Comparison of ENCODE assay signal across 26 cellular contexts in genomic region chr15:99586121-99586520, GRCh38. TPM values are rescaled to one million over a fixed set of nuclear protein-coding genes. Genes with fewer than 3 reads are reported as not detected.
DNase-seq lines count a peak whose midpoint lies in the region; ATAC-seq, FAIRE-seq and TF ChIP-seq lines count a peak whose summit lies in the region.
"Had no signal": no experiment of that assay in that cellular context is flagged by ENCODE, and none has a peak within 500 bp of the region (broad histone marks: within the 10 kb centered on the region; RNA-seq: fewer than 3 reads in every experiment).

No MANE protein-coding gene starts in this region.

- H3K4me2 ChIP-seq in K562 (ENCODE audit: insufficient read depth, low read length): no peak overlapping the region
- no peak overlapping the region for H3K4me2 ChIP-seq in smooth muscle cell
- H3K4me2 ChIP-seq: BLaER1 had no signal

- TF ChIP-seq EP300 in K562 (IDR thresholded peaks at IDR 0.05; ENCODE audit: low read length): no peak

- intact Hi-C loops in K562 (cut with micrococcal nuclease) (no loop called here), left ventricle myocardium superior (cut with micrococcal nuclease) (no loop called here), mucosa of descending colon (cut with DNase I, micrococcal nuclease) (no loop called here)

- TF ChIP-seq RAD21 in K562 (CRISPR knock-in tag; conservative IDR thresholded peaks at IDR 0.05 in 1 of 2, IDR thresholded peaks at IDR 0.05 in 1 of 2): no peak

- no TSS peak for BruUV-seq in K562 (replicated peaks; lab: Mats Ljungman, UMichigan)

- H3K27me3 ChIP-seq in K562 (ENCODE audit: control insufficient read depth in 2 of 2, insufficient read depth in 2 of 2, low read length in 2 of 2) (no peaks in the 10 kb centered on the region), smooth muscle cell (ENCODE audit: low read depth) (no peaks in the 10 kb centered on the region)
- H3K27me3 ChIP-seq: BE2C, BLaER1 had no signal

- WGBS in K562 (ENCODE audit: insufficient coverage, low coverage, missing lambda C conversion rate): 0% methylated on average over 1 of the region's 1 CpG
- 100% methylated on average over 1 of the region's 1 CpG for WGBS in smooth muscle cell (ENCODE audit: low lambda C conversion rate)

- no peak overlapping the region for H3K27ac ChIP-seq in K562 (ENCODE audit: extremely low read depth, low read depth, low read length)
- peak overlapping the region; percentile 25 for H3K27ac ChIP-seq in smooth muscle cell (ENCODE audit: low read depth)
- H3K27ac ChIP-seq: BLaER1 had no signal

- H2AFZ ChIP-seq in K562 (ENCODE audit: low read depth, low read length) (no peak overlapping the region), smooth muscle cell (ENCODE audit: low read depth) (no peak overlapping the region)

- FAIRE-seq in GM18507 (lab: Jason Lieb, UNC): peak; percentile 38
- FAIRE-seq in K562 (lab: Jason Lieb, UNC): no peak
- FAIRE-seq: GM12878, GM12892 had no signal

- H3F3A ChIP-seq in smooth muscle cell (ENCODE audit: low read depth): peaks cover 15% of the 10 kb centered on the region

- ATAC-seq in K562: no peak
- ATAC-seq in left ventricle myocardium superior: no peak
- no peak for ATAC-seq in mucosa of descending colon
- ATAC-seq in GM21515 (IDR thresholded peaks at IDR 0.05; ENCODE audit: unreplicated experiment): no peak
- ATAC-seq: GM12878 had no signal

- H3K79me2 ChIP-seq in K562 (ENCODE audit: control insufficient read depth, insufficient read depth, low read length): peaks cover 31% of the 10 kb centered on the region; the same call in 2 of the 3 replicates
- peaks cover 100% of the 10 kb centered on the region for H3K79me2 ChIP-seq in smooth muscle cell (ENCODE audit: low read depth)

- no peak overlapping the region for H3K4me3 ChIP-seq in K562
- no peak overlapping the region for H3K4me3 ChIP-seq in smooth muscle cell
- no peak overlapping the region for H3K4me3 ChIP-seq in mucosa of descending colon
- H3K4me3 ChIP-seq: BLaER1, GM12878 had no signal

- in situ Hi-C loops in K562 (cut with MboI): no loop called here

- H3K36me3 ChIP-seq in K562 (ENCODE audit: control insufficient read depth, insufficient read depth, low read length) (no peaks in the 10 kb centered on the region), smooth muscle cell (ENCODE audit: low read depth) (peaks cover 7% of the 10 kb centered on the region), mucosa of descending colon (ENCODE audit: low read depth) (no peaks in the 10 kb centered on the region)
- H3K36me3 ChIP-seq: BE2C had no signal

- H3K9ac ChIP-seq in K562 (ENCODE audit: insufficient read depth in 1 of 2, low read depth in 2 of 2, low read length in 2 of 2) (no peak overlapping the region), smooth muscle cell (ENCODE audit: low read depth) (no peak overlapping the region)
- H3K9ac ChIP-seq: BLaER1 had no signal

- H3K4me1 ChIP-seq in K562 (replicated peaks in 1 of 2; ENCODE audit: control insufficient read depth in 2 of 2, insufficient read depth in 2 of 2, low read length in 2 of 2) (peaks cover 0 to 6% of the 10 kb centered on the region in 2 experiments; a peak in 1 of 5 replicates), smooth muscle cell (ENCODE audit: low read depth) (peaks cover 10% of the 10 kb centered on the region), mucosa of descending colon (ENCODE audit: low read depth) (peaks cover under 1% of the 10 kb centered on the region)
- H3K4me1 ChIP-seq: BE2C, BLaER1 had no signal

- POLR2A ChIA-PET in K562 (lab: Yijun Ruan, JAX): no interaction called here

- TF ChIP-seq CTCF in K562 (IDR thresholded peaks at IDR 0.05 in 2 of 3, conservative IDR thresholded peaks at IDR 0.05 in 1 of 3; ENCODE audit: insufficient read depth in 2 of 3, low read depth in 1 of 3, low read length in 3 of 3) (no peak), smooth muscle cell (IDR thresholded peaks at IDR 0.05; ENCODE audit: borderline replicate concordance, insufficient read depth, poor library complexity, severe bottlenecking) (no peak), mucosa of descending colon (IDR thresholded peaks at IDR 0.05) (no peak)

- H3K9me3 ChIP-seq in K562 (replicated peaks; ENCODE audit: control insufficient read depth, insufficient read depth, low read depth, low read length) (peaks cover 2% of the 10 kb centered on the region; the same call in 1 of the 2 replicates), smooth muscle cell (replicated peaks; ENCODE audit: low read depth) (peaks cover 4% of the 10 kb centered on the region), mucosa of descending colon (peaks cover 10% of the 10 kb centered on the region)
- H3K9me3 ChIP-seq: BE2C had no signal

- no peaks in the 10 kb centered on the region for H4K20me1 ChIP-seq in K562 (replicated peaks; ENCODE audit: control insufficient read depth, insufficient read depth, low read length)
- H4K20me1 ChIP-seq in smooth muscle cell (ENCODE audit: low read depth): peaks cover 96% of the 10 kb centered on the region

- no peak for TF ChIP-seq POLR2A in K562 (conservative IDR thresholded peaks at IDR 0.05)

- CTCF ChIA-PET in K562 (lab: Yijun Ruan, JAX; ENCODE audit: low intra/inter-chr PET ratio): no interaction called here

- DNase-seq in GM18507 (ENCODE audit: extremely low spot score, insufficient read length, low read depth) (no peak), K562 (ENCODE audit: extremely low read depth in 1 of 4, low spot score in 3 of 4) (no peak), smooth muscle cell (lab: John Stamatoyannopoulos, UW; ENCODE audit: unreplicated experiment) (no peak), left ventricle myocardium superior (no peak), HuH-7 (ENCODE audit: low spot score) (no peak), mucosa of descending colon (no peak)
- DNase-seq: 8988T; ACHN; AML-193; BE2C; C1 segment of cervical spinal cord; CD4-positive, alpha-beta memory T cell; CD4-positive, CD25-positive, alpha-beta regulatory T cell; CD8-positive, alpha-beta memory T cell; COR-L47; DMS 273 treated with DMSO at 0.1 percent for 48 hours; DMS153; DMS53; DMS79; DND-41; EL; GDM1 had no signal

- no peaks in the 10 kb centered on the region for H3K9me1 ChIP-seq in K562 (ENCODE audit: control insufficient read depth, insufficient read depth, low read length)

TF ChIP-seq in K562, 482 proteins besides CTCF, POLR2A, EP300 and RAD21:
- TF ChIP-seq ZNF184 (CRISPR knock-in tag; IDR thresholded peaks at IDR 0.05): peak; percentile 74; the same call in 1 of the 2 replicates
- TF ChIP-seq ILF3 (IDR thresholded peaks at IDR 0.05; ENCODE audit: borderline replicate concordance): no peak
- peak; percentile 70 for TF ChIP-seq RBM25 (IDR thresholded peaks at IDR 0.05; ENCODE audit: low read depth, low read length, severe bottlenecking)

RNA-seq across cellular contexts. Expression of gene MEF2A, which starts 20.3 kb away (rescaled TPM):
- 8.8 and 37.5 TPM in 2 replicates for total RNA-seq in K562 (2011; cell fraction: chromatin; rRNA removed; ENCODE audit: low replicate concordance)
- 4.5 and 5.9 TPM in 2 replicates for total RNA-seq in K562 (2011; cell fraction: nucleolus; rRNA removed)
- total RNA-seq in K562 (2011; cell fraction: nucleoplasm; rRNA removed): 6.2 and 9.9 TPM in 2 replicates
- total RNA-seq in K562 (2014; rRNA removed) (7.7 and 7.8 TPM in 2 replicates), K562 (2014; rRNA removed; fragmentation: Illumina TruSeq; extraction: Trizol) (10.6 and 10.7 TPM in 2 replicates), K562 (2015; rRNA removed; fragmentation: Illumina TruSeq; extraction: Trizol) (7.6 and 8.3 TPM in 2 replicates), K562 (2021) (9.6 and 10.9 TPM in 2 replicates), smooth muscle cell (61.1 and 75.8 TPM in 2 replicates), left ventricle myocardium superior (160 TPM), mucosa of descending colon (10 to 100 TPM; 33.5 to 61.7 (median 34.7) TPM)
- polyA plus RNA-seq in K562 (2011; rRNA removed) (8.8 and 9.7 TPM in 2 replicates), K562 (2014; fragmentation: Illumina TruSeq; extraction: Trizol) (8.7 and 9.1 TPM in 2 replicates), K562 (2014; fragmentation: Nextera tagmentation; extraction: Ambion mirVana) (1 to 10 TPM; 1.6 to 2.1 TPM), K562 (2014; rRNA removed) (7.6 and 18.7 TPM in 2 replicates), smooth muscle cell (12.3 and 21.7 TPM in 2 replicates)
- polyA plus RNA-seq in K562 (2011; cell fraction: cytosol; rRNA removed): 5.3 and 5.4 TPM in 2 replicates
- 14.6 and 15.6 TPM in 2 replicates for polyA plus RNA-seq in K562 (2011; cell fraction: nucleus; rRNA removed)
- polyA plus RNA-seq in K562 (2012): 5.6 and 7.3 TPM in 2 replicates
- 8.9 and 9.9 TPM in 2 replicates for polyA minus RNA-seq in K562 (2011; rRNA and poly(A)+ RNA removed)
- polyA minus RNA-seq in K562 (2011; cell fraction: cytosol; rRNA and poly(A)+ RNA removed): 5.5 and 6.5 TPM in 2 replicates
- 11.2 and 14.4 TPM in 2 replicates for polyA minus RNA-seq in K562 (2011; cell fraction: nucleus; rRNA and poly(A)+ RNA removed)
